25 cellular contexts compared by ENCODE assay signal in the genomic region with DNA sequence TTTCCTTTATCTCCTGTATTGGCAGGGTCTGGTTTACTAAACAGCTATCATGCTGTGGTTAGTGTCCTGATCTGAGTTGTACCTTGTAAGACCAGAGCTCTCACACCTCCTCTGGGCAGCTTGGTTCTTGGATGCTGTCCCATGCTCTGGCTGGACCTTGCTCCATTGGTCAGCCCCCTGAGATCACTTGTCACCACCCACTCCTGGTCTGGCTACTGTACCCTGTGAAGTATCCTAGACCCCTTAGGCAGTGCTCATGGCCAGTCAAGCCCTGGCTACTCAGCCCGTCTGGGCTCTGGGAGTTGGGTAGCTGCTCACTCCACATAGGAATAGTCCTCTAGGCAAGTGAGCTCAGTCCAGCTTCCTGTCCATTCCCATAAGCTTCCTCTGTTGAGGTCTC. TPM values are rescaled to one million over a fixed set of nuclear protein-coding genes. Genes with fewer than 3 reads are reported as not detected.
"Had no signal": no experiment of that assay in that cellular context is flagged by ENCODE, and none has a peak within 500 bp of the region (broad histone marks: within the 10 kb centered on the region; RNA-seq: fewer than 3 reads in every experiment).

No MANE protein-coding gene starts in this region.

- H3K9me3 Mint-ChIP-seq: dendritic cell treated with granulocyte-macrophage colony-stimulating factor and Interleukin-4, amounts not matched to agents 40 ng/mL and 50 ng/mL, for 4 days had no signal

- H3K4me3 ChIP-seq: ascending aorta, breast epithelium, esophagus squamous epithelium had no signal

- H3K4me1 ChIP-seq: ascending aorta, breast epithelium had no signal

- H3K27me3 ChIP-seq: ascending aorta, breast epithelium, esophagus squamous epithelium had no signal

- H3K4me3 Mint-ChIP-seq: activated T-helper 17 cell treated with anti-CD3 and anti-CD28 coated beads, Interleukin-2, amount 50 U/mL, for 72 hours; dendritic cell treated with granulocyte-macrophage colony-stimulating factor and Interleukin-4, amounts not matched to agents 40 ng/mL and 50 ng/mL, for 4 days had no signal

- FAIRE-seq: small intestine had no signal

- H3K27me3 Mint-ChIP-seq: activated T-helper 17 cell treated with anti-CD3 and anti-CD28 coated beads, Interleukin-2, amount 50 U/mL, for 72 hours; progenitor cell of endocrine pancreas had no signal

- H3K36me3 ChIP-seq: ascending aorta, breast epithelium, esophagus squamous epithelium had no signal

- H3K27ac ChIP-seq: ascending aorta, breast epithelium, VCaP had no signal

- H3K4me1 Mint-ChIP-seq: activated T-helper 17 cell treated with anti-CD3 and anti-CD28 coated beads, Interleukin-2, amount 50 U/mL, for 72 hours had no signal

- DNase-seq: activated CD4-positive, alpha-beta T cell treated with anti-CD3 and anti-CD28 coated beads, Interleukin-2, amount 50 U/mL, for 4 hours; activated CD4-positive, CD25-positive, alpha-beta regulatory T cell treated with anti-CD3 and anti-CD28 coated beads, Interleukin-2, amount 50 U/mL, for 72 hours; activated naive CD4-positive, alpha-beta T cell treated with Interleukin-2 at 50 U/mL for 16 hours; activated T-cell treated with anti-CD3 and anti-CD28 coated beads for 4 hours; effector CD8-positive, alpha-beta T cell; esophagus squamous epithelium; left colon; small intestine; stimulated activated CD4-positive, alpha-beta T cell treated with anti-CD3 and anti-CD28 coated beads, Interleukin-15, amount 100 ng/mL, for 24 hours; stimulated activated CD4-positive, alpha-beta T cell treated with anti-CD3 and anti-CD28 coated beads, Interleukin-4, amount 100 ng/mL, for 1 hour had no signal

- H3K27ac Mint-ChIP-seq: activated T-helper 17 cell treated with anti-CD3 and anti-CD28 coated beads, Interleukin-2, amount 50 U/mL, for 72 hours; dendritic cell treated with granulocyte-macrophage colony-stimulating factor and Interleukin-4, amounts not matched to agents 40 ng/mL and 50 ng/mL, for 4 days; progenitor cell of endocrine pancreas had no signal

- H3K9me3 ChIP-seq: ascending aorta, breast epithelium, esophagus squamous epithelium had no signal

RNA-seq across cellular contexts. Expression of gene ADGRF4, which starts 31.1 kb away (rescaled TPM):
- total RNA-seq: activated T-helper 17 cell treated with anti-CD3 and anti-CD28 coated beads, Interleukin-2, amount 50 U/mL, for 72 hours; ascending aorta; chondrocyte; lung microvascular endothelial cell; mononuclear cell had no signal
- polyA plus RNA-seq: neural cell, small intestine had no signal

RNA-seq across cellular contexts. Expression of gene OPN5, which starts 52.4 kb away (rescaled TPM):
- total RNA-seq: activated T-helper 17 cell treated with anti-CD3 and anti-CD28 coated beads, Interleukin-2, amount 50 U/mL, for 72 hours; ascending aorta; breast epithelium; chondrocyte; esophagus squamous epithelium; glomerular endothelial cell; left colon; lung microvascular endothelial cell; mononuclear cell; progenitor cell of endocrine pancreas; right cardiac atrium; SK-MEL-5 had no signal
- polyA plus RNA-seq: right cardiac atrium, small intestine, thymus, urinary bladder had no signal
